In the genomic region with DNA sequence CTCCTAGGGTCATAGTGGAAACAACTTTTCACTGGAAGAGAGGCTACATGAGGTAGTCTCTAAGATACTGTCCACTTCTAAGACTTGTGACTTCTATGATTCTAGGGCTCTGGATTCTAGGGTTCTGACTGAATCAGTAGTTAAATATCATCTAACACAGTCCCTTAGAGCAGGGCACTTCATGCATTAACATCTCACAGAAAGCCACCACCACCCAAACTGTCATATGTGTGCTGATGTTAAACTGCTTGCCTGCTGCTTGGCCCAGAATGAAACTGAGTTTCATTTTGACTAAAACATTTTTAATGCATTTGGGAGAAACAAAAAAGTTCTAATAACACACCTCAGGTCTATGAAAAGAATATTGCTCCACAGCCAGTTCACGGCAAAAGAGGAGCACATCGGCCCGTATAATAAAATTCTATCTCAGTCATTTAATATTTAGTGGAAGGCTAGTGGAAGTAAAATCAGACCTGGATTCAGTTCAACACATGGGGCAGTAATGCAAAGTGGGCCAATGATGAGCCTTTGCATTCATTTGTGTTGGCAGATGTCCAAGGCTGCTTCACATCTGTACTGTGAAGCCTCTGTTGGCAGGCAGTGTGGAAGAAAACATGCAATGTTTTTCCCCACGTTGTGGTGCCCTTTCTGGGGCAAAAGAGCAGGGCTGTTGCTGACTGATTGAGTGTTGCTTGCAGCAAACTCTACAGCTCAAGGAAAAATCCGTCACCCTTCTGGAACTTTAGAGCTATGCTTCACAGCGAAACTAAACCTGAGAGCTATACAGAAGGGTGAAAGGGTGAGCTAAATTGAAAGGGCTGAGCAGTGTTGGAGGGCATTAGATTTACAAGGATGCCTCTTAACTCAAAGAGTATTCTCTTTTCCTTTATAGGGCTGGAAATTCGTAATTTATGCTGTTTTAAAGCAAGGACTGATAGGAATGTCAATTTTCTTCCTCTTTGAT, we compare ENCODE assay signal across 7 cellular contexts. TPM values are rescaled to one million over a fixed set of nuclear protein-coding genes. Genes with fewer than 3 reads are reported as not detected.
A peak's percentile ranks its signal among the peaks of the same experiment; 100 is the strongest.
DNase-seq lines count a peak whose midpoint lies in the region; ATAC-seq and TF ChIP-seq lines count a peak whose summit lies in the region.

No MANE protein-coding gene starts in this region.

- no peaks in the 10 kb centered on the region for H3K4me1 Mint-ChIP-seq in activated CD4-positive, alpha-beta T cell treated with anti-CD3 and anti-CD28 coated beads, Interleukin-2, amount 10 ng/mL, durations not matched to agents 24 days and 14 days

- H3K27ac Mint-ChIP-seq in activated CD4-positive, alpha-beta T cell treated with anti-CD3 and anti-CD28 coated beads, Interleukin-2, amount 10 ng/mL, durations not matched to agents 24 days and 14 days: no peak overlapping the region

- H3K27me3 Mint-ChIP-seq in activated CD4-positive, alpha-beta T cell treated with anti-CD3 and anti-CD28 coated beads, Interleukin-2, amount 10 ng/mL, durations not matched to agents 24 days and 14 days: no peaks in the 10 kb centered on the region

- TF ChIP-seq CTCF in omental fat pad (IDR thresholded peaks at IDR 0.05): no peak

- H3K9me3 Mint-ChIP-seq in activated CD4-positive, alpha-beta T cell treated with anti-CD3 and anti-CD28 coated beads, Interleukin-2, amount 10 ng/mL, durations not matched to agents 24 days and 14 days: peaks cover 4% of the 10 kb centered on the region

- intact Hi-C loops in activated CD4-positive, alpha-beta T cell treated with anti-CD3 and anti-CD28 coated beads, Interleukin-2, amount 10 ng/mL, durations not matched to agents 24 days and 14 days (cut with micrococcal nuclease): no loop called here

- DNase-seq in NAMALWA (ENCODE audit: low spot score) (peak; percentile 99), anterior cingulate cortex (lab: John Stamatoyannopoulos, UW) (peak in 52 of 58 donors; percentile 1 to 86 (median 40)), omental fat pad (ENCODE audit: low spot score) (no peak), CD1c-positive myeloid dendritic cell (ENCODE audit: extremely low spot score) (no peak), MV-4-11 (lab: John Stamatoyannopoulos, UW) (no peak)
- no peak for DNase-seq in activated CD4-positive, alpha-beta T cell treated with anti-CD3 and anti-CD28 coated beads, Interleukin-2, amount 10 ng/mL, durations not matched to agents 24 days and 14 days

- H3K4me3 Mint-ChIP-seq in activated CD4-positive, alpha-beta T cell treated with anti-CD3 and anti-CD28 coated beads, Interleukin-2, amount 10 ng/mL, durations not matched to agents 24 days and 14 days: no peak overlapping the region

- no peaks in the 10 kb centered on the region for H3K36me3 Mint-ChIP-seq in activated CD4-positive, alpha-beta T cell treated with anti-CD3 and anti-CD28 coated beads, Interleukin-2, amount 10 ng/mL, durations not matched to agents 24 days and 14 days (ENCODE audit: low read depth)

- ATAC-seq in GM21447 (IDR thresholded peaks at IDR 0.05; ENCODE audit: unreplicated experiment) (peak; percentile 69), omental fat pad (ENCODE audit: low FRiP score) (peak; percentile 64)

RNA-seq across cellular contexts. Expression of gene AUTS2, which starts 33.5 kb away (rescaled TPM):
- 10 to 100 TPM; 13.2 to 27.0 (median 21.2) TPM for total RNA-seq in omental fat pad
- 0.76 and 2.1 TPM in 2 replicates for total RNA-seq in activated CD4-positive, alpha-beta T cell treated with anti-CD3 and anti-CD28 coated beads, Interleukin-2, amount 10 ng/mL, durations not matched to agents 24 days and 14 days

Comparison
In these comparisons a context has a peak if more than half of its experiments do, and no peak if none do; other contexts are left out.
1. DNase-seq: peak in NAMALWA (single experiment) and anterior cingulate cortex (52 of 58); none in omental fat pad (single experiment), CD1c-positive myeloid dendritic cell (single experiment), activated CD4-positive, alpha-beta T cell treated with anti-CD3 and anti-CD28 coated beads, Interleukin-2, amount 10 ng/mL, durations not matched to agents 24 days and 14 days (single experiment) and MV-4-11 (single experiment).